Comparison of ENCODE assay signal across 8 cellular contexts in the genomic region with DNA sequence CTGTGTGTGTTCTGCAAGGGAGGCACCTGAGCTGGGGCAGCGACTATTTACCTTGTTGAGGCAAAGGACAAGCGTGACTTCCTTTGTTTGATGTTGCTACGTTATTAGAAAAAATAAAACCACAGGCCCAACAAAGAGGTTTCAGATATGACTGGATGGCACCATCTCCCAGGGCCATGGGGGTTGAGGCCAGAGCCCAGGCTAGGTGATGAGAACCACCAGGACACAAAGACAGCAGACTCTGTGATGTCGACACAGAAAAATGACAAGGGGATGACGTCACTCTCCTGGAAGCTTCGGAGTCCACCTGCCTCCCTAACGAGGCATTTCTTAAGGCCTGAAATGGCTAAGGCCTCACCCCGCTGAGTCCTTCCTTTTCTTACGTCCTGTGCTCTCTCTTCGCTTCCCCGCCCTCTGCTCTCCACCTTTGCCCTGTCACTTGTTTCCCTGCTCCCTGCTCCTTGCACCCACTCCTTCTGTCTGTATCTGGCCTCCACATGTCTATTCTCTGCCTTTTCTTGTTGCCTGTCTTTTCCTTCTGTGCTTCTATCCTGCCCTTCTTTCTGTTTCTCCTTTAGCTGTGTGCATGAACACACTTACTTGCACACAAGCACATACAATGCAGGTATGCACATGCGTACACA.
DNase-seq lines count a peak whose midpoint lies in the region; ATAC-seq lines count a peak whose summit lies in the region.

No MANE protein-coding gene starts in this region.

- ATAC-seq in HG03378 (IDR thresholded peaks at IDR 0.05; ENCODE audit: unreplicated experiment) (peak; percentile 51), left colon (peak; percentile 75), HG03439 (IDR thresholded peaks at IDR 0.05; ENCODE audit: unreplicated experiment) (no peak), HG02970 (IDR thresholded peaks at IDR 0.05; ENCODE audit: low FRiP score, unreplicated experiment) (no peak)

- DNase-seq in NK-92 treated with Interleukin-12 subunit alpha and Interleukin-12 subunit beta, amount 100 ng/mL, for 24 hours (lab: John Stamatoyannopoulos, UW) = peak; percentile 73
- DNase-seq in NK-92 (lab: John Stamatoyannopoulos, UW; ENCODE audit: unreplicated experiment) = no peak
- peak; percentile 64 for DNase-seq in T-helper 22 cell (ENCODE audit: low read depth)
- DNase-seq in left colon = peak; percentile 80 to 88
- DNase-seq in OCI-M1 (lab: John Stamatoyannopoulos, UW) = no peak

- intact Hi-C loops in left colon (cut with DNase I, micrococcal nuclease) = no loop called here

Comparison
In these comparisons a context has a peak if more than half of its experiments do, and no peak if none do; other contexts are left out.
1. DNase-seq: peak in NK-92 treated with Interleukin-12 subunit alpha and Interleukin-12 subunit beta, amount 100 ng/mL, for 24 hours (single experiment), T-helper 22 cell (single experiment) and left colon (2 of 2); none in NK-92 (single experiment) and OCI-M1 (single experiment).
2. ATAC-seq: peak in HG03378 (single experiment) and left colon (single experiment); none in HG03439 (single experiment) and HG02970 (single experiment).